Comparison of ENCODE assay signal across 1 cellular context in the genomic region with DNA sequence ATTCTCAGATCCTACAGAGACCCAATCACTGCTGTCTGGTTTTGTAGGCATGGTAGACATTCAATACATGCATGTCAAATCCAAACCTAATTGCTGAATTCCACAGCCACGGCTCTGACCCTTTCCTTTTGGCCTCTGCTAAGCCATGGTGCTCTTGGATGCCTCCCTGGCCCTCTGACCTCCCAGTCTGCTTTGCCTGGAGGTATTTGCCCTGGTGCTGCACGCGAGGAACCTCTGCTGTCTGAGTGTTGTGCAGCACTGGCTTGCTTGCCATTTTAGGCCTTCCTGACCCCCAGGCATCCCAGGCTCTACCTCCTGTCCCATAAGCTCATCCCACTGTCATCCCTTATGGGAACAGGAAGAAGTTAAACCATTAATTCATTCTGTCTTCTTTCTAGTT.
TF ChIP-seq lines count a peak whose summit lies in the region.

No MANE protein-coding gene starts in this region.

TF ChIP-seq in IMR-90, 13 proteins besides CTCF, POLR2A, EP300 and RAD21:
- TF ChIP-seq, protein P1, sequence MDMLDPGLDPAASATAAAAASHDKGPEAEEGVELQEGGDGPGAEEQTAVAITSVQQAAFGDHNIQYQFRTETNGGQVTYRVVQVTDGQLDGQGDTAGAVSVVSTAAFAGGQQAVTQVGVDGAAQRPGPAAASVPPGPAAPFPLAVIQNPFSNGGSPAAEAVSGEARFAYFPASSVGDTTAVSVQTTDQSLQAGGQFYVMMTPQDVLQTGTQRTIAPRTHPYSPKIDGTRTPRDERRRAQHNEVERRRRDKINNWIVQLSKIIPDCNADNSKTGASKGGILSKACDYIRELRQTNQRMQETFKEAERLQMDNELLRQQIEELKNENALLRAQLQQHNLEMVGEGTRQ (IDR thresholded peaks at IDR 0.05; ENCODE audit: low read depth, low read length): no peak
- TF ChIP-seq, protein P2, sequence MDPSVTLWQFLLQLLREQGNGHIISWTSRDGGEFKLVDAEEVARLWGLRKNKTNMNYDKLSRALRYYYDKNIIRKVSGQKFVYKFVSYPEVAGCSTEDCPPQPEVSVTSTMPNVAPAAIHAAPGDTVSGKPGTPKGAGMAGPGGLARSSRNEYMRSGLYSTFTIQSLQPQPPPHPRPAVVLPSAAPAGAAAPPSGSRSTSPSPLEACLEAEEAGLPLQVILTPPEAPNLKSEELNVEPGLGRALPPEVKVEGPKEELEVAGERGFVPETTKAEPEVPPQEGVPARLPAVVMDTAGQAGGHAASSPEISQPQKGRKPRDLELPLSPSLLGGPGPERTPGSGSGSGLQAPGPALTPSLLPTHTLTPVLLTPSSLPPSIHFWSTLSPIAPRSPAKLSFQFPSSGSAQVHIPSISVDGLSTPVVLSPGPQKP (IDR thresholded peaks at IDR 0.05; ENCODE audit: borderline replicate concordance, low read depth, low read length): no peak
- no peak for TF ChIP-seq SMC3 (IDR thresholded peaks at IDR 0.05; ENCODE audit: low read depth, low read length)
- no peak for TF ChIP-seq MXI1 (IDR thresholded peaks at IDR 0.05; ENCODE audit: borderline replicate concordance, low read depth, low read length)
- TF ChIP-seq CEBPB (IDR thresholded peaks at IDR 0.05; ENCODE audit: low read depth, low read length): no peak
- TF ChIP-seq CHD1 (IDR thresholded peaks at IDR 0.05; ENCODE audit: low read depth, low read length): no peak
- no peak for TF ChIP-seq RFX5 (IDR thresholded peaks at IDR 0.05; ENCODE audit: low read depth, low read length)
- TF ChIP-seq BHLHE40 (IDR thresholded peaks at IDR 0.05; ENCODE audit: low read depth, low read length): no peak
- TF ChIP-seq MAZ (IDR thresholded peaks at IDR 0.05; ENCODE audit: borderline replicate concordance, low read depth, low read length): no peak
- no peak for TF ChIP-seq FOS (IDR thresholded peaks at IDR 0.05; ENCODE audit: low read depth, low read length)
- TF ChIP-seq MAFK (IDR thresholded peaks at IDR 0.05; ENCODE audit: low read depth, low read length): no peak
- no peak for TF ChIP-seq RCOR1 (IDR thresholded peaks at IDR 0.05; ENCODE audit: insufficient replicate concordance, low read length)
- no peak for TF ChIP-seq NFE2L2 (IDR thresholded peaks at IDR 0.05; ENCODE audit: low read depth, low read length)
